ENCODE assay signal across 1 cellular context in the genomic region with DNA sequence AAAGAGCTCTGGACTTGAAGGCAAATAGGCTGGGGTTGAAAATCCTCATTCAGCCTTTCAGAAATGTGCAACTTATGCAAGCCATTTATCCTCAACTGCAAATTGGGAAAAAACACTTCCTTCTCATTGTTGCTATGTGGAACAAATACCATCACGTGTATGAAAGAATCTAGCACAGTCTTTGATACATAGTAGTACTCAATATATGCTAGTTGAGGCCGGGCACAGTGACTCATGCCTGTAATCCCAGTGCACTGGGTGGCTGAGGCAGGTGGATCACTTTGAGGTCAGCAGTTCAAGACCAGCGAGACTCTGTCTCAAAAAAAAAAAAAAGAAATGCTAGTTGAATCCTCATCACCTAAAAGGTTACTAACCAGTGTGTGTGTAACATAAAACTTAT.
TF ChIP-seq lines count a peak whose summit lies in the region.

No MANE protein-coding gene starts in this region.

TF ChIP-seq in IMR-90, 13 proteins besides CTCF, POLR2A, EP300 and RAD21:
- TF ChIP-seq, protein P1, sequence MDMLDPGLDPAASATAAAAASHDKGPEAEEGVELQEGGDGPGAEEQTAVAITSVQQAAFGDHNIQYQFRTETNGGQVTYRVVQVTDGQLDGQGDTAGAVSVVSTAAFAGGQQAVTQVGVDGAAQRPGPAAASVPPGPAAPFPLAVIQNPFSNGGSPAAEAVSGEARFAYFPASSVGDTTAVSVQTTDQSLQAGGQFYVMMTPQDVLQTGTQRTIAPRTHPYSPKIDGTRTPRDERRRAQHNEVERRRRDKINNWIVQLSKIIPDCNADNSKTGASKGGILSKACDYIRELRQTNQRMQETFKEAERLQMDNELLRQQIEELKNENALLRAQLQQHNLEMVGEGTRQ (IDR thresholded peaks at IDR 0.05; ENCODE audit: low read depth, low read length), result no peak
